In genomic region chr3:157151627-157152026, GRCh38 we compare ENCODE assay signal across 1 cellular context.
TF ChIP-seq lines count a peak whose summit lies in the region.

No MANE protein-coding gene starts in this region.

TF ChIP-seq in WTC11, 78 proteins besides CTCF, POLR2A, EP300 and RAD21 (continued from another document):
- TF ChIP-seq ZSCAN18 (CRISPR knock-in tag; IDR thresholded peaks at IDR 0.05) = no peak
- no peak for TF ChIP-seq ZNF423 (CRISPR knock-in tag; IDR thresholded peaks at IDR 0.05)
- TF ChIP-seq, protein P1, sequence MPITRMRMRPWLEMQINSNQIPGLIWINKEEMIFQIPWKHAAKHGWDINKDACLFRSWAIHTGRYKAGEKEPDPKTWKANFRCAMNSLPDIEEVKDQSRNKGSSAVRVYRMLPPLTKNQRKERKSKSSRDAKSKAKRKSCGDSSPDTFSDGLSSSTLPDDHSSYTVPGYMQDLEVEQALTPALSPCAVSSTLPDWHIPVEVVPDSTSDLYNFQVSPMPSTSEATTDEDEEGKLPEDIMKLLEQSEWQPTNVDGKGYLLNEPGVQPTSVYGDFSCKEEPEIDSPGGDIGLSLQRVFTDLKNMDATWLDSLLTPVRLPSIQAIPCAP (CRISPR knock-in tag; IDR thresholded peaks at IDR 0.05) = no peak
- no peak for TF ChIP-seq FOXP4 (CRISPR knock-in tag; IDR thresholded peaks at IDR 0.05)
